ENCODE assay signal across 9 cellular contexts in genomic region chr1:193537266-193538003, GRCh38.
DNase-seq lines count a peak whose midpoint lies in the region; ATAC-seq and TF ChIP-seq lines count a peak whose summit lies in the region.
"Had no signal": no experiment of that assay in that cellular context is flagged by ENCODE, and none has a peak within 500 bp of the region (broad histone marks: within the 10 kb centered on the region; RNA-seq: fewer than 3 reads in every experiment).

No MANE protein-coding gene starts in this region.

- peaks cover 52% of the 10 kb centered on the region for H3K4me1 Mint-ChIP-seq in activated CD4-positive, alpha-beta memory T cell treated with anti-CD3 and anti-CD28 coated beads, Interleukin-2, amount 10 ng/mL, durations not matched to agents 7 days and 5 days

- no peaks in the 10 kb centered on the region for H3K27me3 Mint-ChIP-seq in activated CD4-positive, alpha-beta memory T cell treated with anti-CD3 and anti-CD28 coated beads, Interleukin-2, amount 10 ng/mL, durations not matched to agents 7 days and 5 days

- H3K4me3 ChIP-seq in vagina, result no peak overlapping the region
- H3K4me3 ChIP-seq: A549 had no signal

- ATAC-seq in HG03439 (IDR thresholded peaks at IDR 0.05; ENCODE audit: unreplicated experiment), result peak; percentile 85
- ATAC-seq: A549 had no signal

- peaks cover 16% of the 10 kb centered on the region for H3K36me3 Mint-ChIP-seq in activated CD4-positive, alpha-beta memory T cell treated with anti-CD3 and anti-CD28 coated beads, Interleukin-2, amount 10 ng/mL, durations not matched to agents 7 days and 5 days (ENCODE audit: low read depth)

- H3K36me3 ChIP-seq in vagina, result no peaks in the 10 kb centered on the region

- no peak overlapping the region for H3K27ac ChIP-seq in vagina
- H3K27ac ChIP-seq: A549 had no signal

- H3K4me3 Mint-ChIP-seq in activated CD4-positive, alpha-beta memory T cell treated with anti-CD3 and anti-CD28 coated beads, Interleukin-2, amount 10 ng/mL, durations not matched to agents 7 days and 5 days, result peak overlapping the region; percentile 67

- peaks cover 2% of the 10 kb centered on the region for H3K9me3 Mint-ChIP-seq in activated CD4-positive, alpha-beta memory T cell treated with anti-CD3 and anti-CD28 coated beads, Interleukin-2, amount 10 ng/mL, durations not matched to agents 7 days and 5 days

- peak overlapping the region; percentile 80 for H3K27ac Mint-ChIP-seq in activated CD4-positive, alpha-beta memory T cell treated with anti-CD3 and anti-CD28 coated beads, Interleukin-2, amount 10 ng/mL, durations not matched to agents 7 days and 5 days

- TF ChIP-seq POLR2A in vagina (IDR thresholded peaks at IDR 0.05), result no peak

- DNase-seq in NCI-H2171 treated with DMSO at 0.1 percent for 48 hours (lab: John Stamatoyannopoulos, UW) (peak; percentile 21), NCI-H2171 (lab: John Stamatoyannopoulos, UW) (no peak), GF-D8 (lab: John Stamatoyannopoulos, UW) (no peak), vagina (ENCODE audit: extremely low spot score in 2 of 2) (no peak)
- peak; percentile 76 for DNase-seq in activated CD4-positive, alpha-beta memory T cell treated with anti-CD3 and anti-CD28 coated beads, Interleukin-2, amount 10 ng/mL, durations not matched to agents 7 days and 5 days
- DNase-seq in stimulated activated CD4-positive, alpha-beta T cell treated with anti-CD3 and anti-CD28 coated beads, Interleukin-1b, Interleukin-23, amount 100 ng/mL, for 24 hours (ENCODE audit: low read depth in 4 of 4, low spot score in 1 of 4), result peak; percentile 43 to 67 (median 51)
- no peak for DNase-seq in effector CD4-positive, alpha-beta T cell

- intact Hi-C loops in vagina (cut with DNase I), result no loop called here

- H3K9me3 ChIP-seq in vagina, result no peaks in the 10 kb centered on the region
- H3K9me3 ChIP-seq: A549 had no signal

- POLR2A ChIA-PET in activated CD4-positive, alpha-beta memory T cell treated with anti-CD3 and anti-CD28 coated beads, Interleukin-2, amount 10 ng/mL, durations not matched to agents 7 days and 5 days (lab: Charles Lee), result interaction anchor here (0.7 to 2.2 kb wide), 4 partner anchors 22 to 58 kb away, joined by 3 to 9 read pairs (median 4); no protein-coding TSS in a partner anchor

- H3K4me1 ChIP-seq in vagina, result no peaks in the 10 kb centered on the region
- H3K4me1 ChIP-seq: A549 had no signal

- no peak for TF ChIP-seq CTCF in vagina (IDR thresholded peaks at IDR 0.05)

- no peaks in the 10 kb centered on the region for H3K27me3 ChIP-seq in vagina

- CTCF ChIA-PET in activated CD4-positive, alpha-beta memory T cell treated with anti-CD3 and anti-CD28 coated beads, Interleukin-2, amount 10 ng/mL, durations not matched to agents 7 days and 5 days (lab: Charles Lee), result no interaction called here

Comparison
In these comparisons a context has a peak if more than half of its experiments do, and no peak if none do; other contexts are left out.
1. DNase-seq: peak in NCI-H2171 treated with DMSO at 0.1 percent for 48 hours (single experiment), activated CD4-positive, alpha-beta memory T cell treated with anti-CD3 and anti-CD28 coated beads, Interleukin-2, amount 10 ng/mL, durations not matched to agents 7 days and 5 days (single experiment) and stimulated activated CD4-positive, alpha-beta T cell treated with anti-CD3 and anti-CD28 coated beads, Interleukin-1b, Interleukin-23, amount 100 ng/mL, for 24 hours (4 of 4); none in NCI-H2171 (single experiment), GF-D8 (single experiment), vagina (0 of 2) and effector CD4-positive, alpha-beta T cell (single experiment).